6 cellular contexts compared by ENCODE assay signal in the genomic region with DNA sequence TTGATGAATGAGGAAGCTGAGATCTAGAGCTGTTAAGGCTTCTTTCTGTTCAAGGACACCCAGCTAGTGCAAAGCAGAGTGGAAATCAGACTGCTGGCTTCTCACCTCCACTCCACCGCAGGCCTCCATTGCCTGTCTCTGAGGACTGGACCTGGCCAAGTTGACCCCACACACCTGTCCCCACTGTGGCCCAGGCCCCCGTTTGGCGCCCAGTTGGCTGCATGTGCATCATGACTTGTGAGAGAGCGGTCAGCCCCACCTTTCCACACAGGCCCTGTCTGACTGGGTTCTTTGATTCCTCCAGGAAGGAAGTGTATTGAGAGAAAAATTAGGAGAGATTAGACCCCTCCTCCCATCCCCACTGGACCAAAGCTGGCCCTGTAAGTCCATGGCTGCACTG.
"Had no signal": no experiment of that assay in that cellular context is flagged by ENCODE, and none has a peak within 500 bp of the region (broad histone marks: within the 10 kb centered on the region; RNA-seq: fewer than 3 reads in every experiment).

No MANE protein-coding gene starts in this region.

- H3K4me3 ChIP-seq: K562 had no signal

- DNase-seq: IMR-90, KBM-7 had no signal

- ATAC-seq: HepG2, K562 had no signal

- FAIRE-seq: HepG2, HTR-8/SVneo, K562 had no signal

- H3K27ac ChIP-seq: HL-60 had no signal
